ENCODE assay signal across 31 cellular contexts in the genomic region with DNA sequence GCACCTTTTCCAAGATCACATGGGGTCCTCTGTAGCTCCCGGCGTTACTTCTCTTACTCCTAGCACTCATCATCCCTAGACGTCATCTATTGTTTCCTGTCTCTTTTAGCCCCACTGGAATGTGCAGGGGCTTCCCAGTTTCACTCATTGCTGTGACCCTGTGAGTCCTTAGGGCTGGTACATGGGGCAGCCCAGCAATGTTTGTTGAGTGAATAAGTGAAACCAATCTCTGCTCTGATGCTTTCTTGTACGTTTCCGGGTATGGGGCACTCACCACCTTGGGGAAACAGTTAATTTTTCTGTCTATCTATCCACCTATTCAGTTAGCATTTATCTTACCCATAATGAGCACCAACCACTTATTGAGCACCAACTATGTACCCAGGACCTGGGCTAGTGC. TPM values are rescaled to one million over a fixed set of nuclear protein-coding genes. Genes with fewer than 3 reads are reported as not detected.
"Had no signal": no experiment of that assay in that cellular context is flagged by ENCODE, and none has a peak within 500 bp of the region (broad histone marks: within the 10 kb centered on the region; RNA-seq: fewer than 3 reads in every experiment).

No MANE protein-coding gene starts in this region.

- H3K9me3 ChIP-seq: ovary, psoas muscle, spleen, suprapubic skin, testis, tibial artery, transverse colon, upper lobe of right lung, uterus had no signal

- H3K27me3 ChIP-seq: ovary, testis had no signal

- H3K27ac ChIP-seq: ovary, parathyroid adenoma, psoas muscle, skin epidermis, spleen, suprapubic skin, testis, tibial artery, transverse colon, upper lobe of right lung, uterus had no signal

- H3K36me3 Mint-ChIP-seq: naive thymus-derived CD8-positive, alpha-beta T cell; natural killer cell treated with Interleukin-12 subunit alpha and Interleukin-12 subunit beta and Interleukin-15 and Interleukin-18, amount 100 ng/mL, for 72 hours; stimulated activated memory B cell treated with anti-CD40 and anti-IgM and Interleukin-4, amounts not matched to agents 10 μg/mL and 1 μg/mL and 100 μg/mL, for 72 hours; type B pancreatic cell had no signal

- H3K4me1 ChIP-seq: parathyroid adenoma, psoas muscle, upper lobe of right lung, uterus had no signal

- H3K9ac ChIP-seq: parathyroid adenoma had no signal

- H3K4me3 Mint-ChIP-seq: naive thymus-derived CD8-positive, alpha-beta T cell; natural killer cell treated with Interleukin-12 subunit alpha and Interleukin-12 subunit beta and Interleukin-15 and Interleukin-18, amount 100 ng/mL, for 72 hours; nephron progenitor cell; neural crest cell; stimulated activated memory B cell treated with anti-CD40 and anti-IgM and Interleukin-4, amounts not matched to agents 10 μg/mL and 1 μg/mL and 100 μg/mL, for 72 hours; stimulated activated naive CD8-positive, alpha-beta T cell treated with anti-CD3 and anti-CD28 coated beads, Interleukin-15, amount 100 ng/mL, for 72 hours; type B pancreatic cell had no signal

- H3K4me2 ChIP-seq: smooth muscle cell had no signal

- H3K79me2 ChIP-seq: parathyroid adenoma had no signal

- H3K4me3 ChIP-seq: ovary, psoas muscle, skin epidermis, smooth muscle cell, spleen, suprapubic skin, testis, tibial artery, transverse colon, upper lobe of right lung, uterus had no signal

- H2AFZ ChIP-seq: parathyroid adenoma had no signal

- ATAC-seq: naive thymus-derived CD8-positive, alpha-beta T cell; natural killer cell treated with Interleukin-12 subunit alpha and Interleukin-12 subunit beta and Interleukin-15 and Interleukin-18, amount 100 ng/mL, for 72 hours; psoas muscle; right cardiac atrium; sciatic nerve; stimulated activated naive CD8-positive, alpha-beta T cell treated with anti-CD3 and anti-CD28 coated beads, Interleukin-15, amount 100 ng/mL, for 72 hours; stimulated activated naive CD8-positive, alpha-beta T cell treated with anti-CD3 and anti-CD28 coated beads, Interleukin-15, Interleukin-2, amounts not matched to agents 100 U/mL and 50 U/mL, for 24 hours; upper lobe of right lung had no signal

- H3K9me3 Mint-ChIP-seq: natural killer cell treated with Interleukin-12 subunit alpha and Interleukin-12 subunit beta and Interleukin-15 and Interleukin-18, amount 100 ng/mL, for 72 hours; nephron progenitor cell; neural crest cell; stimulated activated memory B cell treated with anti-CD40 and anti-IgM and Interleukin-4, amounts not matched to agents 10 μg/mL and 1 μg/mL and 100 μg/mL, for 72 hours; stimulated activated naive CD8-positive, alpha-beta T cell treated with anti-CD3 and anti-CD28 coated beads, Interleukin-15, amount 100 ng/mL, for 72 hours; type B pancreatic cell had no signal

- H3K27ac Mint-ChIP-seq: naive thymus-derived CD8-positive, alpha-beta T cell; natural killer cell treated with Interleukin-12 subunit alpha and Interleukin-12 subunit beta and Interleukin-15 and Interleukin-18, amount 100 ng/mL, for 72 hours; nephron progenitor cell; progenitor cell of endocrine pancreas; stimulated activated memory B cell treated with anti-CD40 and anti-IgM and Interleukin-4, amounts not matched to agents 10 μg/mL and 1 μg/mL and 100 μg/mL, for 72 hours; stimulated activated naive CD8-positive, alpha-beta T cell treated with anti-CD3 and anti-CD28 coated beads, Interleukin-15, amount 100 ng/mL, for 72 hours; type B pancreatic cell had no signal

- H3K36me3 ChIP-seq: ovary, spleen, suprapubic skin, tibial artery, transverse colon, upper lobe of right lung, uterus had no signal

- DNase-seq: occipital lobe; ovary; psoas muscle; spleen; stimulated activated CD4-positive, alpha-beta T cell treated with anti-CD3 and anti-CD28 coated beads, Interleukin-12 subunit alpha, Interleukin-12 subunit beta, amount 100 ng/mL, for 4 hours; stimulated activated CD4-positive, alpha-beta T cell treated with anti-CD3 and anti-CD28 coated beads, Interleukin-1b, Interleukin-23, amount 100 ng/mL, for 48 hours; stimulated activated CD4-positive, alpha-beta T cell treated with anti-CD3 and anti-CD28 coated beads, Interleukin-4, amount 100 ng/mL, for 1 hour; stimulated activated CD4-positive, alpha-beta T cell treated with anti-CD3 and anti-CD28 coated beads, Interleukin-4, amount 100 ng/mL, for 4 hours; stimulated activated CD8-positive, alpha-beta memory T cell treated with anti-CD3 and anti-CD28 coated beads, Interleukin-4, amount 100 ng/mL, for 48 hours; stimulated activated naive CD4-positive, alpha-beta T cell; stimulated activated naive CD8-positive, alpha-beta T cell treated with anti-CD3 and anti-CD28 coated beads, Interleukin-15, amount 100 ng/mL, for 72 hours; stimulated activated naive CD8-positive, alpha-beta T cell treated with anti-CD3 and anti-CD28 coated beads, Interleukin-15, Interleukin-2, amounts not matched to agents 100 U/mL and 50 U/mL, for 24 hours; substantia nigra; testis; tibial artery; transverse colon; upper lobe of right lung; uterus had no signal

RNA-seq across cellular contexts. Expression of gene MSX1, which starts 16.1 kb away (rescaled TPM):
- total RNA-seq: naive thymus-derived CD8-positive, alpha-beta T cell had no signal
- polyA plus RNA-seq: naive thymus-derived CD8-positive, alpha-beta T cell had no signal
